Comparison of ENCODE assay signal across 1 cellular context in genomic region chr1:104084380-104084779, GRCh38.
TF ChIP-seq lines count a peak whose summit lies in the region.

No MANE protein-coding gene starts in this region.

TF ChIP-seq in GM23338, 12 proteins besides CTCF, POLR2A, EP300 and RAD21 (continued from another document):
- TF ChIP-seq, protein P1, sequence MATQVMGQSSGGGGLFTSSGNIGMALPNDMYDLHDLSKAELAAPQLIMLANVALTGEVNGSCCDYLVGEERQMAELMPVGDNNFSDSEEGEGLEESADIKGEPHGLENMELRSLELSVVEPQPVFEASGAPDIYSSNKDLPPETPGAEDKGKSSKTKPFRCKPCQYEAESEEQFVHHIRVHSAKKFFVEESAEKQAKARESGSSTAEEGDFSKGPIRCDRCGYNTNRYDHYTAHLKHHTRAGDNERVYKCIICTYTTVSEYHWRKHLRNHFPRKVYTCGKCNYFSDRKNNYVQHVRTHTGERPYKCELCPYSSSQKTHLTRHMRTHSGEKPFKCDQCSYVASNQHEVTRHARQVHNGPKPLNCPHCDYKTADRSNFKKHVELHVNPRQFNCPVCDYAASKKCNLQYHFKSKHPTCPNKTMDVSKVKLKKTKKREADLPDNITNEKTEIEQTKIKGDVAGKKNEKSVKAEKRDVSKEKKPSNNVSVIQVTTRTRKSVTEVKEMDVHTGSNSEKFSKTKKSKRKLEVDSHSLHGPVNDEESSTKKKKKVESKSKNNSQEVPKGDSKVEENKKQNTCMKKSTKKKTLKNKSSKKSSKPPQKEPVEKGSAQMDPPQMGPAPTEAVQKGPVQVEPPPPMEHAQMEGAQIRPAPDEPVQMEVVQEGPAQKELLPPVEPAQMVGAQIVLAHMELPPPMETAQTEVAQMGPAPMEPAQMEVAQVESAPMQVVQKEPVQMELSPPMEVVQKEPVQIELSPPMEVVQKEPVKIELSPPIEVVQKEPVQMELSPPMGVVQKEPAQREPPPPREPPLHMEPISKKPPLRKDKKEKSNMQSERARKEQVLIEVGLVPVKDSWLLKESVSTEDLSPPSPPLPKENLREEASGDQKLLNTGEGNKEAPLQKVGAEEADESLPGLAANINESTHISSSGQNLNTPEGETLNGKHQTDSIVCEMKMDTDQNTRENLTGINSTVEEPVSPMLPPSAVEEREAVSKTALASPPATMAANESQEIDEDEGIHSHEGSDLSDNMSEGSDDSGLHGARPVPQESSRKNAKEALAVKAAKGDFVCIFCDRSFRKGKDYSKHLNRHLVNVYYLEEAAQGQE (IDR thresholded peaks at IDR 0.05; ENCODE audit: unreplicated experiment): no peak
- TF ChIP-seq ZNF114 (CRISPR knock-in tag; IDR thresholded peaks at IDR 0.05) (no peak), POLR2AphosphoS5 (IDR thresholded peaks at IDR 0.05; ENCODE audit: low read depth) (no peak), EZH2phosphoT487 (IDR thresholded peaks at IDR 0.05; ENCODE audit: unreplicated experiment) (no peak), ZNF331 (CRISPR knock-in tag; IDR thresholded peaks at IDR 0.05; ENCODE audit: low read depth) (no peak), STAT1 (IDR thresholded peaks at IDR 0.05; ENCODE audit: unreplicated experiment) (no peak), EZH2 (IDR thresholded peaks at IDR 0.05; ENCODE audit: low read depth, unreplicated experiment) (no peak), NANOG (IDR thresholded peaks at IDR 0.05; ENCODE audit: borderline replicate concordance) (no peak), JUNB (IDR thresholded peaks at IDR 0.05; ENCODE audit: unreplicated experiment) (no peak)
- TF ChIP-seq, protein P2, sequence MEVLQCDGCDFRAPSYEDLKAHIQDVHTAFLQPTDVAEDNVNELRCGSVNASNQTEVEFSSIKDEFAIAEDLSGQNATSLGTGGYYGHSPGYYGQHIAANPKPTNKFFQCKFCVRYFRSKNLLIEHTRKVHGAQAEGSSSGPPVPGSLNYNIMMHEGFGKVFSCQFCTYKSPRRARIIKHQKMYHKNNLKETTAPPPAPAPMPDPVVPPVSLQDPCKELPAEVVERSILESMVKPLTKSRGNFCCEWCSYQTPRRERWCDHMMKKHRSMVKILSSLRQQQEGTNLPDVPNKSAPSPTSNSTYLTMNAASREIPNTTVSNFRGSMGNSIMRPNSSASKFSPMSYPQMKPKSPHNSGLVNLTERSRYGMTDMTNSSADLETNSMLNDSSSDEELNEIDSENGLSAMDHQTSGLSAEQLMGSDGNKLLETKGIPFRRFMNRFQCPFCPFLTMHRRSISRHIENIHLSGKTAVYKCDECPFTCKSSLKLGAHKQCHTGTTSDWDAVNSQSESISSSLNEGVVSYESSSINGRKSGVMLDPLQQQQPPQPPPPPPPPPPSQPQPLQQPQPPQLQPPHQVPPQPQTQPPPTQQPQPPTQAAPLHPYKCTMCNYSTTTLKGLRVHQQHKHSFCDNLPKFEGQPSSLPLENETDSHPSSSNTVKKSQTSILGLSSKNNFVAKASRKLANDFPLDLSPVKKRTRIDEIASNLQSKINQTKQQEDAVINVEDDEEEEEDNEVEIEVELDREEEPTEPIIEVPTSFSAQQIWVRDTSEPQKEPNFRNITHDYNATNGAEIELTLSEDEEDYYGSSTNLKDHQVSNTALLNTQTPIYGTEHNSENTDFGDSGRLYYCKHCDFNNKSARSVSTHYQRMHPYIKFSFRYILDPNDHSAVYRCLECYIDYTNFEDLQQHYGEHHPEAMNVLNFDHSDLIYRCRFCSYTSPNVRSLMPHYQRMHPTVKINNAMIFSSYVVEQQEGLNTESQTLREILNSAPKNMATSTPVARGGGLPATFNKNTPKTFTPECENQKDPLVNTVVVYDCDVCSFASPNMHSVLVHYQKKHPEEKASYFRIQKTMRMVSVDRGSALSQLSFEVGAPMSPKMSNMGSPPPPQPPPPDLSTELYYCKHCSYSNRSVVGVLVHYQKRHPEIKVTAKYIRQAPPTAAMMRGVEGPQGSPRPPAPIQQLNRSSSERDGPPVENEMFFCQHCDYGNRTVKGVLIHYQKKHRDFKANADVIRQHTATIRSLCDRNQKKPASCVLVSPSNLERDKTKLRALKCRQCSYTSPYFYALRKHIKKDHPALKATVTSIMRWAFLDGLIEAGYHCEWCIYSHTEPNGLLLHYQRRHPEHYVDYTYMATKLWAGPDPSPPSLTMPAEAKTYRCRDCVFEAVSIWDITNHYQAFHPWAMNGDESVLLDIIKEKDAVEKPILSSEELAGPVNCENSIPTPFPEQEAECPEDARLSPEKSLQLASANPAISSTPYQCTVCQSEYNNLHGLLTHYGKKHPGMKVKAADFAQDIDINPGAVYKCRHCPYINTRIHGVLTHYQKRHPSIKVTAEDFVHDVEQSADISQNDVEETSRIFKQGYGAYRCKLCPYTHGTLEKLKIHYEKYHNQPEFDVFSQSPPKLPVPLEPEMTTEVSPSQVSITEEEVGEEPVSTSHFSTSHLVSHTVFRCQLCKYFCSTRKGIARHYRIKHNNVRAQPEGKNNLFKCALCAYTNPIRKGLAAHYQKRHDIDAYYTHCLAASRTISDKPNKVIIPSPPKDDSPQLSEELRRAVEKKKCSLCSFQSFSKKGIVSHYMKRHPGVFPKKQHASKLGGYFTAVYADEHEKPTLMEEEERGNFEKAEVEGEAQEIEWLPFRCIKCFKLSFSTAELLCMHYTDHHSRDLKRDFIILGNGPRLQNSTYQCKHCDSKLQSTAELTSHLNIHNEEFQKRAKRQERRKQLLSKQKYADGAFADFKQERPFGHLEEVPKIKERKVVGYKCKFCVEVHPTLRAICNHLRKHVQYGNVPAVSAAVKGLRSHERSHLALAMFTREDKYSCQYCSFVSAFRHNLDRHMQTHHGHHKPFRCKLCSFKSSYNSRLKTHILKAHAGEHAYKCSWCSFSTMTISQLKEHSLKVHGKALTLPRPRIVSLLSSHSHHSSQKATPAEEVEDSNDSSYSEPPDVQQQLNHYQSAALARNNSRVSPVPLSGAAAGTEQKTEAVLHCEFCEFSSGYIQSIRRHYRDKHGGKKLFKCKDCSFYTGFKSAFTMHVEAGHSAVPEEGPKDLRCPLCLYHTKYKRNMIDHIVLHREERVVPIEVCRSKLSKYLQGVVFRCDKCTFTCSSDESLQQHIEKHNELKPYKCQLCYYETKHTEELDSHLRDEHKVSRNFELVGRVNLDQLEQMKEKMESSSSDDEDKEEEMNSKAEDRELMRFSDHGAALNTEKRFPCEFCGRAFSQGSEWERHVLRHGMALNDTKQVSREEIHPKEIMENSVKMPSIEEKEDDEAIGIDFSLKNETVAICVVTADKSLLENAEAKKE (CRISPR knock-in tag; IDR thresholded peaks at IDR 0.05): no peak
